In genomic region chr9:35649431-35650340, GRCh38 we compare ENCODE assay signal across 1 cellular context.
TF ChIP-seq lines count a peak whose summit lies in the region.

No MANE protein-coding gene starts in this region.

TF ChIP-seq in K562, 482 proteins besides CTCF, POLR2A, EP300 and RAD21 (continues in another document):
- no peak for TF ChIP-seq CLOCK (CRISPR knock-in tag; IDR thresholded peaks at IDR 0.05; ENCODE audit: borderline replicate concordance)
- TF ChIP-seq ZNF175 (CRISPR knock-in tag; IDR thresholded peaks at IDR 0.05; ENCODE audit: low read depth), result no peak
- 0 out of 2 replicates have a peak, but pooled peaks have one; percentile 16 for TF ChIP-seq ZBTB7A (IDR thresholded peaks at IDR 0.05; ENCODE audit: borderline replicate concordance, control insufficient read depth, low read depth, low read length)
- TF ChIP-seq STAT5A (IDR thresholded peaks at IDR 0.05; ENCODE audit: borderline replicate concordance, low read length), result no peak
- no peak for TF ChIP-seq IFI16 (CRISPR knock-in tag; IDR thresholded peaks at IDR 0.05)
- no peak for TF ChIP-seq SRSF3 (IDR thresholded peaks at IDR 0.05; ENCODE audit: insufficient read depth, low read length)
- no peak for TF ChIP-seq KAT7 (CRISPR knock-in tag; IDR thresholded peaks at IDR 0.05; ENCODE audit: borderline replicate concordance)
- TF ChIP-seq ZNF395 (CRISPR knock-in tag; IDR thresholded peaks at IDR 0.05), result 0 out of 2 replicates have a peak, but pooled peaks have one; percentile 33
- TF ChIP-seq ZNF311 (CRISPR knock-in tag; IDR thresholded peaks at IDR 0.05), result no peak
- no peak for TF ChIP-seq RBFOX2 (IDR thresholded peaks at IDR 0.05; ENCODE audit: low read depth, low read length)
- no peak for TF ChIP-seq ID3 (CRISPR knock-in tag; IDR thresholded peaks at IDR 0.05)
- no peak for TF ChIP-seq ID3 (tag; IDR thresholded peaks at IDR 0.05)
- no peak for TF ChIP-seq ZNF707 (CRISPR knock-in tag; conservative IDR thresholded peaks at IDR 0.05)
- TF ChIP-seq NFE2 (IDR thresholded peaks at IDR 0.05; ENCODE audit: low read depth), result no peak
- no peak for TF ChIP-seq FOXK2 (conservative IDR thresholded peaks at IDR 0.05 in 1 of 2, IDR thresholded peaks at IDR 0.05 in 1 of 2; ENCODE audit: low read depth in 2 of 2)
- no peak for TF ChIP-seq E2F6 (IDR thresholded peaks at IDR 0.05; ENCODE audit: borderline replicate concordance in 1 of 2, extremely low read depth in 1 of 2, insufficient read depth in 1 of 2, insufficient read length in 1 of 2, low read depth in 1 of 2, low read length in 1 of 2, poor library complexity in 1 of 2, severe bottlenecking in 1 of 2)
- no peak for TF ChIP-seq NCOA4 (IDR thresholded peaks at IDR 0.05; ENCODE audit: partially characterized antibody)
- peak; percentile 65 for TF ChIP-seq SPI1 (IDR thresholded peaks at IDR 0.05; ENCODE audit: borderline replicate concordance, low read depth, low read length)
- TF ChIP-seq ETS2 (tag; IDR thresholded peaks at IDR 0.05; ENCODE audit: borderline replicate concordance, poor library complexity, severe bottlenecking), result no peak
- no peak for TF ChIP-seq FOXA3 (CRISPR knock-in tag; conservative IDR thresholded peaks at IDR 0.05 in 1 of 2, IDR thresholded peaks at IDR 0.05 in 1 of 2)
- TF ChIP-seq E2F1 (CRISPR knock-in tag; IDR thresholded peaks at IDR 0.05), result no peak
- TF ChIP-seq MLX (CRISPR knock-in tag; conservative IDR thresholded peaks at IDR 0.05), result no peak
- peak; percentile 60; the same call in 1 of the 2 replicates for TF ChIP-seq LEF1 (IDR thresholded peaks at IDR 0.05)
- TF ChIP-seq ZNF239 (CRISPR knock-in tag; IDR thresholded peaks at IDR 0.05), result no peak
- no peak for TF ChIP-seq TEAD1 (CRISPR knock-in tag; IDR thresholded peaks at IDR 0.05)
- TF ChIP-seq POLR3A (IDR thresholded peaks at IDR 0.05; ENCODE audit: borderline replicate concordance, extremely low read depth, insufficient read depth, insufficient read length), result no peak
- TF ChIP-seq PATZ1 (CRISPR knock-in tag; IDR thresholded peaks at IDR 0.05; ENCODE audit: borderline replicate concordance), result no peak
- no peak for TF ChIP-seq SIX5 (IDR thresholded peaks at IDR 0.05; ENCODE audit: borderline replicate concordance in 1 of 2, insufficient read depth in 1 of 2, low read depth in 1 of 2, low read length in 2 of 2)
- no peak for TF ChIP-seq MYC (IDR thresholded peaks at IDR 0.05; ENCODE audit: low read depth, low read length)
- TF ChIP-seq MYC (CRISPR knock-in tag; IDR thresholded peaks at IDR 0.05; ENCODE audit: borderline replicate concordance, low read depth), result no peak
- TF ChIP-seq NR1H2 (CRISPR knock-in tag; IDR thresholded peaks at IDR 0.05), result no peak
- TF ChIP-seq TAF15 (IDR thresholded peaks at IDR 0.05; ENCODE audit: low read depth, low read length), result no peak
- TF ChIP-seq RERE (CRISPR knock-in tag; IDR thresholded peaks at IDR 0.05; ENCODE audit: borderline replicate concordance), result no peak
- no peak for TF ChIP-seq PURB (CRISPR knock-in tag; IDR thresholded peaks at IDR 0.05; ENCODE audit: low read depth)
- no peak for TF ChIP-seq ZNF274 (IDR thresholded peaks at IDR 0.05; ENCODE audit: borderline replicate concordance, low read depth, low read length)
- TF ChIP-seq CBX8 (IDR thresholded peaks at IDR 0.05; ENCODE audit: borderline replicate concordance, extremely low read depth, low read depth, low read length, poor library complexity, severe bottlenecking), result no peak
- no peak for TF ChIP-seq PHTF2 (CRISPR knock-in tag; IDR thresholded peaks at IDR 0.05)
- TF ChIP-seq KDM2B (CRISPR knock-in tag; IDR thresholded peaks at IDR 0.05), result no peak
- TF ChIP-seq CTCFL (IDR thresholded peaks at IDR 0.05; ENCODE audit: borderline replicate concordance, insufficient read depth, low read depth, low read length, poor library complexity, severe bottlenecking), result no peak
- no peak for TF ChIP-seq ZBTB8A (IDR thresholded peaks at IDR 0.05; ENCODE audit: partially characterized antibody)
- no peak for TF ChIP-seq ARID2 (IDR thresholded peaks at IDR 0.05)
- TF ChIP-seq L3MBTL2 (IDR thresholded peaks at IDR 0.05), result no peak
- TF ChIP-seq NFRKB (IDR thresholded peaks at IDR 0.05; ENCODE audit: low read depth), result no peak
- no peak for TF ChIP-seq ZNF75A (CRISPR knock-in tag; IDR thresholded peaks at IDR 0.05)
- no peak for TF ChIP-seq ZNF79 (CRISPR knock-in tag; IDR thresholded peaks at IDR 0.05; ENCODE audit: low read depth)
- TF ChIP-seq ZNF766 (CRISPR knock-in tag; conservative IDR thresholded peaks at IDR 0.05), result no peak
- TF ChIP-seq NBN (IDR thresholded peaks at IDR 0.05; ENCODE audit: low read depth), result no peak
- TF ChIP-seq XRCC4 (IDR thresholded peaks at IDR 0.05; ENCODE audit: extremely low read depth, insufficient read depth, insufficient read length), result no peak
- TF ChIP-seq DNMT1 (IDR thresholded peaks at IDR 0.05), result no peak
- no peak for TF ChIP-seq E2F3 (CRISPR knock-in tag; IDR thresholded peaks at IDR 0.05)
- no peak for TF ChIP-seq NFXL1 (CRISPR knock-in tag; IDR thresholded peaks at IDR 0.05)
- 0 out of 2 replicates have a peak, but pooled peaks have one; percentile 34 for TF ChIP-seq RNF2 (IDR thresholded peaks at IDR 0.05)
